Comparison of ENCODE assay signal across 1 cellular context in genomic region chr9:129823934-129824601, GRCh38.
TF ChIP-seq lines count a peak whose summit lies in the region.

A gene with protein sequence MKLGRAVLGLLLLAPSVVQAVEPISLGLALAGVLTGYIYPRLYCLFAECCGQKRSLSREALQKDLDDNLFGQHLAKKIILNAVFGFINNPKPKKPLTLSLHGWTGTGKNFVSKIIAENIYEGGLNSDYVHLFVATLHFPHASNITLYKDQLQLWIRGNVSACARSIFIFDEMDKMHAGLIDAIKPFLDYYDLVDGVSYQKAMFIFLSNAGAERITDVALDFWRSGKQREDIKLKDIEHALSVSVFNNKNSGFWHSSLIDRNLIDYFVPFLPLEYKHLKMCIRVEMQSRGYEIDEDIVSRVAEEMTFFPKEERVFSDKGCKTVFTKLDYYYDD (minus strand): TSS chr9:129824136. CDS start chr9:129824085, 51 bp downstream.

TF ChIP-seq in HepG2, 621 proteins besides CTCF, POLR2A, EP300 and RAD21 (continued from another document and continues in another):
- TF ChIP-seq REST (IDR thresholded peaks at IDR 0.05; ENCODE audit: borderline replicate concordance in 1 of 2, low read depth in 1 of 2, low read length in 2 of 2) (no peak), MED13 (CRISPR knock-in tag; IDR thresholded peaks at IDR 0.05) (peak; percentile 29; the same call in 1 of the 2 replicates), ZNF782 (CRISPR knock-in tag; IDR thresholded peaks at IDR 0.05; ENCODE audit: borderline replicate concordance) (peak; percentile 70; the same call in 1 of the 2 replicates), CCAR2 (optimal IDR thresholded peaks at IDR 0.05; ENCODE audit: low read depth, low read length) (no peak), FOXO1 (CRISPR knock-in tag; IDR thresholded peaks at IDR 0.05) (peak; percentile 79), ZNF432 (CRISPR knock-in tag; IDR thresholded peaks at IDR 0.05; ENCODE audit: borderline replicate concordance) (no peak), ZNF354B (CRISPR knock-in tag; IDR thresholded peaks at IDR 0.05) (0 out of 2 replicates have a peak, but pooled peaks have one; percentile 58), TBL1XR1 (IDR thresholded peaks at IDR 0.05; ENCODE audit: borderline replicate concordance, low read length, partially characterized antibody) (no peak), ZNF224 (CRISPR knock-in tag; IDR thresholded peaks at IDR 0.05) (no peak), ZFX (CRISPR knock-in tag; IDR thresholded peaks at IDR 0.05; ENCODE audit: low read depth) (peak; percentile 96), ZNF747 (CRISPR knock-in tag; IDR thresholded peaks at IDR 0.05; ENCODE audit: borderline replicate concordance) (peak; percentile 90; the same call in 1 of the 2 replicates), FOXA3 (CRISPR knock-in tag; IDR thresholded peaks at IDR 0.05) (peak; percentile 68), LCORL (IDR thresholded peaks at IDR 0.05) (no peak), LCORL (CRISPR knock-in tag; IDR thresholded peaks at IDR 0.05) (0 out of 2 replicates have a peak, but pooled peaks have one; percentile 12), KLF15 (CRISPR knock-in tag; IDR thresholded peaks at IDR 0.05; ENCODE audit: borderline replicate concordance) (no peak; the same call in 1 of the 2 replicates), ZNF678 (CRISPR knock-in tag; IDR thresholded peaks at IDR 0.05) (no peak), JARID2 (CRISPR knock-in tag; IDR thresholded peaks at IDR 0.05; ENCODE audit: insufficient replicate concordance) (peak; percentile 74), ZNF563 (CRISPR knock-in tag; IDR thresholded peaks at IDR 0.05) (peak; percentile 85), ZMYM2 (CRISPR knock-in tag; IDR thresholded peaks at IDR 0.05) (peak; percentile 98), DMTF1 (CRISPR knock-in tag; IDR thresholded peaks at IDR 0.05) (no peak), ZNF703 (CRISPR knock-in tag; IDR thresholded peaks at IDR 0.05; ENCODE audit: borderline replicate concordance) (no peak), ZSCAN29 (CRISPR knock-in tag; conservative IDR thresholded peaks at IDR 0.05) (peak; percentile 67; the same call in 1 of the 2 replicates), ZFP36L2 (CRISPR knock-in tag; IDR thresholded peaks at IDR 0.05) (no peak), SMAD1 (CRISPR knock-in tag; IDR thresholded peaks at IDR 0.05; ENCODE audit: borderline replicate concordance, low read depth) (peak; percentile 45; the same call in 1 of the 2 replicates), ZNF33A (CRISPR knock-in tag; IDR thresholded peaks at IDR 0.05; ENCODE audit: borderline replicate concordance) (no peak), ZNF510 (CRISPR knock-in tag; IDR thresholded peaks at IDR 0.05; ENCODE audit: low read depth) (peak; percentile 46; the same call in 1 of the 2 replicates), ZNF407 (CRISPR knock-in tag; IDR thresholded peaks at IDR 0.05; ENCODE audit: not compliant biosample characterization) (no peak), XBP1 (CRISPR knock-in tag; IDR thresholded peaks at IDR 0.05) (no peak), PHF8 (CRISPR knock-in tag; IDR thresholded peaks at IDR 0.05) (peak; percentile 95), KDM5A (IDR thresholded peaks at IDR 0.05; ENCODE audit: borderline replicate concordance, low read length) (peak; percentile 56; the same call in 1 of the 2 replicates), MXD1 (CRISPR knock-in tag; IDR thresholded peaks at IDR 0.05) (no peak; the same call in 1 of the 2 replicates)
- TF ChIP-seq, protein P1, sequence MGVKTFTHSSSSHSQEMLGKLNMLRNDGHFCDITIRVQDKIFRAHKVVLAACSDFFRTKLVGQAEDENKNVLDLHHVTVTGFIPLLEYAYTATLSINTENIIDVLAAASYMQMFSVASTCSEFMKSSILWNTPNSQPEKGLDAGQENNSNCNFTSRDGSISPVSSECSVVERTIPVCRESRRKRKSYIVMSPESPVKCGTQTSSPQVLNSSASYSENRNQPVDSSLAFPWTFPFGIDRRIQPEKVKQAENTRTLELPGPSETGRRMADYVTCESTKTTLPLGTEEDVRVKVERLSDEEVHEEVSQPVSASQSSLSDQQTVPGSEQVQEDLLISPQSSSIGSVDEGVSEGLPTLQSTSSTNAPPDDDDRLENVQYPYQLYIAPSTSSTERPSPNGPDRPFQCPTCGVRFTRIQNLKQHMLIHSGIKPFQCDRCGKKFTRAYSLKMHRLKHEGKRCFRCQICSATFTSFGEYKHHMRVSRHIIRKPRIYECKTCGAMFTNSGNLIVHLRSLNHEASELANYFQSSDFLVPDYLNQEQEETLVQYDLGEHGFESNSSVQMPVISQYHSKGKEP (CRISPR knock-in tag; IDR thresholded peaks at IDR 0.05), result no peak
- TF ChIP-seq, protein P2, sequence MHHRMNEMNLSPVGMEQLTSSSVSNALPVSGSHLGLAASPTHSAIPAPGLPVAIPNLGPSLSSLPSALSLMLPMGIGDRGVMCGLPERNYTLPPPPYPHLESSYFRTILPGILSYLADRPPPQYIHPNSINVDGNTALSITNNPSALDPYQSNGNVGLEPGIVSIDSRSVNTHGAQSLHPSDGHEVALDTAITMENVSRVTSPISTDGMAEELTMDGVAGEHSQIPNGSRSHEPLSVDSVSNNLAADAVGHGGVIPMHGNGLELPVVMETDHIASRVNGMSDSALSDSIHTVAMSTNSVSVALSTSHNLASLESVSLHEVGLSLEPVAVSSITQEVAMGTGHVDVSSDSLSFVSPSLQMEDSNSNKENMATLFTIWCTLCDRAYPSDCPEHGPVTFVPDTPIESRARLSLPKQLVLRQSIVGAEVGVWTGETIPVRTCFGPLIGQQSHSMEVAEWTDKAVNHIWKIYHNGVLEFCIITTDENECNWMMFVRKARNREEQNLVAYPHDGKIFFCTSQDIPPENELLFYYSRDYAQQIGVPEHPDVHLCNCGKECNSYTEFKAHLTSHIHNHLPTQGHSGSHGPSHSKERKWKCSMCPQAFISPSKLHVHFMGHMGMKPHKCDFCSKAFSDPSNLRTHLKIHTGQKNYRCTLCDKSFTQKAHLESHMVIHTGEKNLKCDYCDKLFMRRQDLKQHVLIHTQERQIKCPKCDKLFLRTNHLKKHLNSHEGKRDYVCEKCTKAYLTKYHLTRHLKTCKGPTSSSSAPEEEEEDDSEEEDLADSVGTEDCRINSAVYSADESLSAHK (CRISPR knock-in tag; IDR thresholded peaks at IDR 0.05; ENCODE audit: borderline replicate concordance), result peak; percentile 62; the same call in 1 of the 2 replicates
- TF ChIP-seq, protein P3, sequence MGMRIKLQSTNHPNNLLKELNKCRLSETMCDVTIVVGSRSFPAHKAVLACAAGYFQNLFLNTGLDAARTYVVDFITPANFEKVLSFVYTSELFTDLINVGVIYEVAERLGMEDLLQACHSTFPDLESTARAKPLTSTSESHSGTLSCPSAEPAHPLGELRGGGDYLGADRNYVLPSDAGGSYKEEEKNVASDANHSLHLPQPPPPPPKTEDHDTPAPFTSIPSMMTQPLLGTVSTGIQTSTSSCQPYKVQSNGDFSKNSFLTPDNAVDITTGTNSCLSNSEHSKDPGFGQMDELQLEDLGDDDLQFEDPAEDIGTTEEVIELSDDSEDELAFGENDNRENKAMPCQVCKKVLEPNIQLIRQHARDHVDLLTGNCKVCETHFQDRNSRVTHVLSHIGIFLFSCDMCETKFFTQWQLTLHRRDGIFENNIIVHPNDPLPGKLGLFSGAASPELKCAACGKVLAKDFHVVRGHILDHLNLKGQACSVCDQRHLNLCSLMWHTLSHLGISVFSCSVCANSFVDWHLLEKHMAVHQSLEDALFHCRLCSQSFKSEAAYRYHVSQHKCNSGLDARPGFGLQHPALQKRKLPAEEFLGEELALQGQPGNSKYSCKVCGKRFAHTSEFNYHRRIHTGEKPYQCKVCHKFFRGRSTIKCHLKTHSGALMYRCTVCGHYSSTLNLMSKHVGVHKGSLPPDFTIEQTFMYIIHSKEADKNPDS (CRISPR knock-in tag; IDR thresholded peaks at IDR 0.05), result no peak
